In the genomic region with DNA sequence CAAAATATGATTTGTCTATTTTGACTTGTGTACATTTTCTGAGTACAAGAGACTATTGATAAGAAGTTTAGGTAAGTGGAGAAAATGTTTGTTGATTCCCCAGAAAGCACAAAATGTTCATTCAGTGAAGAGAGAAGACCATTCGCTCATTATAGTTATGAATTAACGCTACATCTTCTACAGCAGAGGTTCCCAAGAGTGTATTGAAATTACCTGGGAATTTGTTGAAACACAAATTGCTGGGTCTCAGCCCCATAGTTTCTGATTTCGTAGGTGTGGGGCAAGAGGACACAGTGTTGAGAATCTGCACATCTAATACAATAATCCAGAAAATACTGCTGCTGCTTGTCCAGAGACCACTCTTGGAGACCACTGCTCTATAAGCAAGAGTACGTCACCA, we compare ENCODE assay signal across 28 cellular contexts. TPM values are rescaled to one million over a fixed set of nuclear protein-coding genes. Genes with fewer than 3 reads are reported as not detected.
A peak's percentile ranks its signal among the peaks of the same experiment; 100 is the strongest.
DNase-seq lines count a peak whose midpoint lies in the region; ATAC-seq, FAIRE-seq and TF ChIP-seq lines count a peak whose summit lies in the region.
"Had no signal": no experiment of that assay in that cellular context is flagged by ENCODE, and none has a peak within 500 bp of the region (broad histone marks: within the 10 kb centered on the region; RNA-seq: fewer than 3 reads in every experiment).

No MANE protein-coding gene starts in this region.

- H3F3A ChIP-seq in SK-N-SH (replicated peaks; ENCODE audit: insufficient read depth) (peaks cover 7% of the 10 kb centered on the region), PC-3 (ENCODE audit: low read length, unreplicated experiment) (no peaks in the 10 kb centered on the region)

- FAIRE-seq in keratinocyte (lab: Jason Lieb, UNC) (no peak), D721Med (lab: Jason Lieb, UNC) (no peak)
- FAIRE-seq: endometrium, GM12878 had no signal

- H3K27me3 ChIP-seq in SK-N-SH (ENCODE audit: insufficient read depth) (no peaks in the 10 kb centered on the region), PC-3 (ENCODE audit: low read length) (no peaks in the 10 kb centered on the region), keratinocyte (ENCODE audit: control insufficient read depth, extremely low read depth, insufficient read depth, low read length) (no peaks in the 10 kb centered on the region)
- H3K27me3 ChIP-seq: cardiac muscle cell had no signal

- H3K4me3 Mint-ChIP-seq in stimulated activated memory B cell treated with anti-CD40 and anti-IgM and Interleukin-4, amounts not matched to agents 10 μg/mL and 1 μg/mL and 100 μg/mL, for 72 hours = no peak overlapping the region
- H3K4me3 Mint-ChIP-seq: activated CD4-positive, alpha-beta memory T cell treated with anti-CD3 and anti-CD28 coated beads, Interleukin-2, amount 10 ng/mL, durations not matched to agents 7 days and 5 days; neural crest cell had no signal

- H3K27ac ChIP-seq in SK-N-SH (ENCODE audit: low read depth in 2 of 2, low read length in 1 of 2) = no peak overlapping the region
- no peak overlapping the region for H3K27ac ChIP-seq in PC-3 (ENCODE audit: low read length)
- H3K27ac ChIP-seq in keratinocyte (ENCODE audit: control insufficient read depth, insufficient read depth, low read length) = no peak overlapping the region
- H3K27ac ChIP-seq: 22Rv1, cardiac muscle cell, HL-60 had no signal

- H3K4me3 ChIP-seq in SK-N-SH (ENCODE audit: low read depth in 2 of 2, low read length in 1 of 2) (no peak overlapping the region), PC-3 (ENCODE audit: low read length) (no peak overlapping the region), keratinocyte (ENCODE audit: control insufficient read depth in 2 of 3, extremely low read depth in 1 of 3, insufficient read depth in 2 of 3, low read depth in 1 of 3, low read length in 3 of 3) (no peak overlapping the region)
- H3K4me3 ChIP-seq: cardiac muscle cell, GM12878, HAP-1, mucosa of descending colon had no signal

- H3K4me2 ChIP-seq in SK-N-SH (peak overlapping the region; percentile 10; the same call in 1 of the 2 replicates), PC-3 (ENCODE audit: low read length) (peak overlapping the region; percentile 37; the same call in 1 of the 2 replicates), keratinocyte (ENCODE audit: control insufficient read depth, extremely low read depth, insufficient read depth, low read depth, low read length) (peak overlapping the region; percentile 20)

- H3K36me3 Mint-ChIP-seq in stimulated activated memory B cell treated with anti-CD40 and anti-IgM and Interleukin-4, amounts not matched to agents 10 μg/mL and 1 μg/mL and 100 μg/mL, for 72 hours = peaks cover 26% of the 10 kb centered on the region

- H4K20me1 ChIP-seq in SK-N-SH (ENCODE audit: insufficient read depth) (no peaks in the 10 kb centered on the region), PC-3 (ENCODE audit: low read length) (no peaks in the 10 kb centered on the region), keratinocyte (ENCODE audit: control insufficient read depth, extremely low read depth, insufficient read depth, low read length) (no peaks in the 10 kb centered on the region)

- ATAC-seq in SK-N-SH treated with all-trans-retinoic acid at 6 μM for 48 hours (no peak), PC-3 (no peak)
- no peak for ATAC-seq in stimulated activated memory B cell treated with anti-CD40 and anti-IgM and Interleukin-4, amounts not matched to agents 10 μg/mL and 1 μg/mL and 100 μg/mL, for 72 hours
- ATAC-seq: GM12878, mucosa of descending colon had no signal

- no peak for TF ChIP-seq RAD21 in SK-N-SH (IDR thresholded peaks at IDR 0.05; ENCODE audit: low read length)

- no peaks in the 10 kb centered on the region for H3K9me1 ChIP-seq in keratinocyte (ENCODE audit: control insufficient read depth, extremely low read depth, insufficient read depth, low read length)

- POLR2A ChIA-PET in SK-N-SH (lab: Yijun Ruan, JAX) = no interaction called here
- POLR2A ChIA-PET in PC-3 (lab: Charles Lee; ENCODE audit: unreplicated experiment) = no interaction called here

- no peak overlapping the region for H2AFZ ChIP-seq in SK-N-SH (ENCODE audit: low read depth)
- no peak overlapping the region for H2AFZ ChIP-seq in PC-3 (ENCODE audit: low read length)
- H2AFZ ChIP-seq in keratinocyte (ENCODE audit: control insufficient read depth, low read length) = no peak overlapping the region

- no peaks in the 10 kb centered on the region for H3K27me3 Mint-ChIP-seq in stimulated activated memory B cell treated with anti-CD40 and anti-IgM and Interleukin-4, amounts not matched to agents 10 μg/mL and 1 μg/mL and 100 μg/mL, for 72 hours

- peak overlapping the region; percentile 95 for H3K27ac Mint-ChIP-seq in stimulated activated memory B cell treated with anti-CD40 and anti-IgM and Interleukin-4, amounts not matched to agents 10 μg/mL and 1 μg/mL and 100 μg/mL, for 72 hours
- H3K27ac Mint-ChIP-seq: activated CD4-positive, alpha-beta memory T cell treated with anti-CD3 and anti-CD28 coated beads, Interleukin-2, amount 10 ng/mL, durations not matched to agents 7 days and 5 days had no signal

- BruUV-seq in PC-3 (replicated peaks; lab: Mats Ljungman, UMichigan) = no TSS peak

- no peaks in the 10 kb centered on the region for H3K36me3 ChIP-seq in SK-N-SH (replicated peaks in 1 of 2; ENCODE audit: control insufficient read depth in 1 of 2, insufficient read depth in 2 of 2, low read length in 1 of 2)
- H3K36me3 ChIP-seq in PC-3 (ENCODE audit: low read depth, low read length) = no peaks in the 10 kb centered on the region
- H3K36me3 ChIP-seq in keratinocyte (ENCODE audit: control insufficient read depth in 2 of 2, extremely low read depth in 1 of 2, insufficient read depth in 2 of 2, low read length in 2 of 2) = peaks cover 0 to 1% of the 10 kb centered on the region in 2 experiments
- H3K36me3 ChIP-seq: cardiac muscle cell, HAP-1 had no signal

- dilution Hi-C loops in keratinocyte (cut with MboI; ENCODE audit: extremely low pct_ligation_motif_present, low sequenced_read_pairs) = no loop called here

- H3K79me2 ChIP-seq in SK-N-SH (ENCODE audit: insufficient read depth) = peaks cover 5% of the 10 kb centered on the region; the same call in 1 of the 2 replicates
- H3K79me2 ChIP-seq in PC-3 (ENCODE audit: low read length) = 0 out of 2 replicates have a peak, but pooled peaks cover 4% of the 10 kb centered on the region
- H3K79me2 ChIP-seq in keratinocyte (ENCODE audit: control insufficient read depth, insufficient read depth, low read length) = no peaks in the 10 kb centered on the region

- WGBS in SK-N-SH (ENCODE audit: low lambda C conversion rate) = 90% methylated on average over 4 of the region's 4 CpGs

- H3K9me3 ChIP-seq in SK-N-SH (no peaks in the 10 kb centered on the region), PC-3 (ENCODE audit: low read length) (no peaks in the 10 kb centered on the region), keratinocyte (ENCODE audit: control insufficient read depth, low read depth, low read length) (no peaks in the 10 kb centered on the region)
- H3K9me3 ChIP-seq: HAP-1, mucosa of descending colon had no signal

- intact Hi-C loops in PC-3 (cut with micrococcal nuclease) = loop anchor here (5.0 kb wide), 1 partner anchor 49 kb away; no protein-coding TSS in a partner anchor

- H3K9me3 Mint-ChIP-seq in stimulated activated memory B cell treated with anti-CD40 and anti-IgM and Interleukin-4, amounts not matched to agents 10 μg/mL and 1 μg/mL and 100 μg/mL, for 72 hours = no peaks in the 10 kb centered on the region
- H3K9me3 Mint-ChIP-seq: neural crest cell had no signal

- peaks cover 88% of the 10 kb centered on the region for H3K4me1 Mint-ChIP-seq in stimulated activated memory B cell treated with anti-CD40 and anti-IgM and Interleukin-4, amounts not matched to agents 10 μg/mL and 1 μg/mL and 100 μg/mL, for 72 hours
- H3K4me1 Mint-ChIP-seq: neural crest cell had no signal

- H3K9ac ChIP-seq in SK-N-SH (no peak overlapping the region), PC-3 (ENCODE audit: low read length) (no peak overlapping the region), keratinocyte (ENCODE audit: control insufficient read depth, extremely low read depth, insufficient read depth, low read length) (no peak overlapping the region)

- TF ChIP-seq CTCF in SK-N-SH (IDR thresholded peaks at IDR 0.05) (no peak), PC-3 (conservative IDR thresholded peaks at IDR 0.05; ENCODE audit: low read depth, low read length) (no peak), keratinocyte (optimal IDR thresholded peaks at IDR 0.05 in 1 of 3, IDR thresholded peaks at IDR 0.05 in 1 of 3, conservative IDR thresholded peaks at IDR 0.05 in 1 of 3; ENCODE audit: extremely low read depth in 1 of 3, insufficient read depth in 2 of 3, low read length in 3 of 3) (no peak), D721Med (IDR thresholded peaks at IDR 0.05; ENCODE audit: insufficient read depth, missing control alignments) (no peak)

- no peaks in the 10 kb centered on the region for H3K9me2 ChIP-seq in SK-N-SH
- H3K9me2 ChIP-seq in PC-3 (replicated peaks; ENCODE audit: low read length) = no peaks in the 10 kb centered on the region

- CTCF ChIA-PET in SK-N-SH (lab: Yijun Ruan, JAX) = interaction anchor here (1.4 kb wide), 1 partner anchor 11 kb away, joined by 3 read pairs; no protein-coding TSS in a partner anchor
- CTCF ChIA-PET in PC-3 (lab: Charles Lee) = no interaction called here

- H3K4me1 ChIP-seq in SK-N-SH (ENCODE audit: control insufficient read depth in 1 of 2, insufficient read depth in 2 of 2, low read depth in 1 of 2, low read length in 1 of 2) (peaks cover 0 to 16% of the 10 kb centered on the region in 2 experiments; a peak in 1 of 4 replicates), PC-3 (ENCODE audit: insufficient read depth, low read length) (peaks cover 34% of the 10 kb centered on the region), keratinocyte (ENCODE audit: control insufficient read depth, extremely low read depth, insufficient read depth, low read length) (peaks cover 9% of the 10 kb centered on the region)
- H3K4me1 ChIP-seq: HAP-1 had no signal

- DNase-seq in SK-N-SH = no peak
- no peak for DNase-seq in PC-3
- DNase-seq in keratinocyte (ENCODE audit: low read depth, low spot score) = no peak
- no peak for DNase-seq in D721Med (ENCODE audit: insufficient read length, low spot score)
- DNase-seq in NCI-H1694 (lab: John Stamatoyannopoulos, UW) = no peak
- DNase-seq in D341Med (ENCODE audit: low spot score) = no peak
- DNase-seq: activated CD4-positive, alpha-beta memory T cell treated with anti-CD3 and anti-CD28 coated beads, Interleukin-2, amount 10 ng/mL, durations not matched to agents 7 days and 5 days; activated gamma-delta T cell treated with Interleukin-2 at 50 U/mL for 16 hours; amniotic stem cell; COR-L47; DND-41; hypothalamus; mucosa of descending colon; NCI-H2081 treated with DMSO at 0.1 percent for 48 hours; NCI-H774; posterior cingulate gyrus; SHP77; stimulated activated CD4-positive, alpha-beta T cell treated with anti-CD3 and anti-CD28 coated beads, Interleukin-15, amount 100 ng/mL, for 24 hours; trophoblast cell had no signal

- no peak for TF ChIP-seq EP300 in SK-N-SH (IDR thresholded peaks at IDR 0.05; ENCODE audit: borderline replicate concordance in 1 of 2, low read depth in 1 of 2, low read length in 1 of 2)

RNA-seq across cellular contexts. Expression of gene JAZF1, which starts 24.2 kb away (rescaled TPM):
- 1.3 and 1.7 TPM in 2 replicates for polyA plus RNA-seq in SK-N-SH (2012; rRNA removed)
- 3.0 and 3.5 TPM in 2 replicates for polyA plus RNA-seq in SK-N-SH (2012; cell fraction: cytosol; rRNA removed)
- polyA plus RNA-seq in SK-N-SH (2012; cell fraction: nucleus; rRNA removed) = 1.6 and 2.2 TPM in 2 replicates
- 2.2 and 2.3 TPM in 2 replicates for total RNA-seq in PC-3 (2014; rRNA removed)
- polyA plus RNA-seq in keratinocyte = 1.3 to 2.5 TPM (median 1.7 TPM) in 3 replicates
- polyA plus RNA-seq in keratinocyte (2011; ENCODE audit: low read depth) = 1.6 TPM
- 2.2 and 2.7 TPM in 2 replicates for polyA plus RNA-seq in keratinocyte (2011; cell fraction: cytosol; rRNA removed)
- 2.4 and 2.6 TPM in 2 replicates for polyA plus RNA-seq in keratinocyte (2011; cell fraction: nucleus; rRNA removed)
- 2.4 and 4.7 TPM in 2 replicates for polyA plus RNA-seq in keratinocyte (2012; ENCODE audit: low replicate concordance)
- 0.76 to 18.5 TPM (median 1.9 TPM) in 3 replicates for polyA minus RNA-seq in keratinocyte
- 2.5 TPM for polyA minus RNA-seq in keratinocyte (2011; cell fraction: cytosol; rRNA and poly(A)+ RNA removed)
- polyA minus RNA-seq in keratinocyte (2011; cell fraction: nucleus; rRNA and poly(A)+ RNA removed) = 1.2 and 4.7 TPM in 2 replicates
